ENCODE assay signal across 24 cellular contexts in genomic region chr20:58224097-58224496, GRCh38. TPM values are rescaled to one million over a fixed set of nuclear protein-coding genes. Genes with fewer than 3 reads are reported as not detected.
DNase-seq lines count a peak whose midpoint lies in the region.
"Had no signal": no experiment of that assay in that cellular context is flagged by ENCODE, and none has a peak within 500 bp of the region (broad histone marks: within the 10 kb centered on the region; RNA-seq: fewer than 3 reads in every experiment).

No MANE protein-coding gene starts in this region.

- peak; percentile 16 for DNase-seq in activated CD4-positive, CD25-positive, alpha-beta regulatory T cell treated with anti-CD3 and anti-CD28 coated beads, Interleukin-2, amount 50 U/mL, for 72 hours
- no peak for DNase-seq in activated CD4-positive, CD25-positive, alpha-beta regulatory T cell (lab: John Stamatoyannopoulos, UW)
- DNase-seq in stimulated activated CD4-positive, alpha-beta T cell treated with anti-CD3 and anti-CD28 coated beads, Interleukin-15, amount 100 ng/mL, for 24 hours = peak; percentile 51
- no peak for DNase-seq in stimulated activated CD4-positive, alpha-beta T cell treated with anti-CD3 and anti-CD28 coated beads, Interleukin-12 subunit alpha, Interleukin-12 subunit beta, amount 100 ng/mL, for 4 hours
- peak; percentile 28 for DNase-seq in posterior vena cava (ENCODE audit: low spot score)
- DNase-seq in hippocampal formation (lab: John Stamatoyannopoulos, UW) = no peak
- DNase-seq in AML-193 (lab: John Stamatoyannopoulos, UW) = no peak
- no peak for DNase-seq in COR-L47 (lab: John Stamatoyannopoulos, UW)
- DNase-seq: 8988T; activated gamma-delta T cell; anterior cingulate cortex; DND-41; KG1; NCI-H146; NCI-H524 treated with DMSO at 0.1 percent for 48 hours; occipital lobe; Peyer's patch; stimulated activated naive B cell treated with anti-CD40 and anti-IgM and Interleukin-4, amounts not matched to agents 10 μg/mL and 1 μg/mL and 100 μg/mL, for 72 hours had no signal

- intact Hi-C loops in posterior vena cava (cut with DNase I) = loop anchor here in 1 of 2 donors (10.0 kb wide), 1 partner anchor 59 kb away; no protein-coding TSS in a partner anchor

RNA-seq across cellular contexts. Expression of gene ANKRD60, which starts 4.4 kb away (rescaled TPM):
- not detected for total RNA-seq in posterior vena cava
- total RNA-seq: activated CD8-positive, alpha-beta memory T cell treated with anti-CD3 and anti-CD28 coated beads for 36 hours; cardiac muscle cell; lung microvascular endothelial cell; occipital lobe; Peyer's patch; renal cortical epithelial cell; SJSA1; T-helper 1 cell treated with Interleukin-12 subunit alpha and Interleukin-12 subunit beta and Interleukin-4 antibody, amounts not matched to agents 30 ng/mL and 1 ng/mL, for 36 hours had no signal

Comparison
In these comparisons a context has a peak if more than half of its experiments do, and no peak if none do; other contexts are left out.
1. DNase-seq: peak in activated CD4-positive, CD25-positive, alpha-beta regulatory T cell treated with anti-CD3 and anti-CD28 coated beads, Interleukin-2, amount 50 U/mL, for 72 hours (single experiment), stimulated activated CD4-positive, alpha-beta T cell treated with anti-CD3 and anti-CD28 coated beads, Interleukin-15, amount 100 ng/mL, for 24 hours (single experiment) and posterior vena cava (single experiment); none in activated CD4-positive, CD25-positive, alpha-beta regulatory T cell (0 of 4), stimulated activated CD4-positive, alpha-beta T cell treated with anti-CD3 and anti-CD28 coated beads, Interleukin-12 subunit alpha, Interleukin-12 subunit beta, amount 100 ng/mL, for 4 hours (single experiment), hippocampal formation (0 of 2), AML-193 (0 of 2) and COR-L47 (single experiment).